Comparison of ENCODE assay signal across 9 cellular contexts in the genomic region with DNA sequence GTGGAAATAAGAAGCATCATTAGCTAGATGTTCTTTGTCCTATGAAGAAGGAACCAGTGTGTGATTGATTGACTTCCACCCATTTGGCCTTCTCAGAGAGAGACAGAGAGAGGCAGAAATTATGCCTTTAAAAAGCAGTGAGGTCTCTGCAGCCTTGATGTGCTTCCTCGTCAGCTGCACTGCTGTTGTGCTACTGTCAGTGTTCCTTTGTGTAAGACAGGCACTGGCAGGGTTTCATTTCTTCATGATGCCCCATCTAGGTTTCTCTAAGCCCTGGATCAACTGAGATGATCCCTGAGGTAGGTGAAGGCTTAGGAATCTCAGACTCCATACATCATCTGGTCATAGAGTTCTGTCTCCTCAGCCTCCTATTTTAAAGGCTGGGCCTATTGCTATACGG. TPM values are rescaled to one million over a fixed set of nuclear protein-coding genes. Genes with fewer than 3 reads are reported as not detected.
A peak's percentile ranks its signal among the peaks of the same experiment; 100 is the strongest.
DNase-seq lines count a peak whose midpoint lies in the region; ATAC-seq lines count a peak whose summit lies in the region.
"Had no signal": no experiment of that assay in that cellular context is flagged by ENCODE, and none has a peak within 500 bp of the region (broad histone marks: within the 10 kb centered on the region; RNA-seq: fewer than 3 reads in every experiment).

No MANE protein-coding gene starts in this region.

- peak overlapping the region; percentile 59 for H3K56ac ChIP-seq in mesendoderm (ENCODE audit: low read length)

- H3K4me1 Mint-ChIP-seq in activated CD4-positive, alpha-beta T cell treated with anti-CD3 and anti-CD28 coated beads for 36 hours: peaks cover 76% of the 10 kb centered on the region
- H3K4me1 Mint-ChIP-seq in activated naive CD8-positive, alpha-beta T cell treated with anti-CD3 and anti-CD28 coated beads, Interleukin-2, amount 50 U/mL, for 24 hours: peaks cover 77% of the 10 kb centered on the region

- peak overlapping the region; percentile 92 for H3K27ac ChIP-seq in mesendoderm (ENCODE audit: low read depth, low read length)
- H3K27ac ChIP-seq in temporal lobe (ENCODE audit: low read depth, low read length): peak overlapping the region; percentile 85
- H3K27ac ChIP-seq: WERI-Rb-1 had no signal

- peak overlapping the region; percentile 9 for H3K18ac ChIP-seq in mesendoderm (ENCODE audit: low read length)

- H2BK15ac ChIP-seq in mesendoderm (replicated peaks; ENCODE audit: low read depth): no peak overlapping the region

- no peak overlapping the region for H3K4me2 ChIP-seq in mesendoderm (ENCODE audit: low read length)

- no peak for ATAC-seq in activated CD4-positive, alpha-beta T cell treated with anti-CD3 and anti-CD28 coated beads for 36 hours
- ATAC-seq in activated naive CD8-positive, alpha-beta T cell treated with anti-CD3 and anti-CD28 coated beads, Interleukin-2, amount 50 U/mL, for 24 hours: no peak
- no peak for ATAC-seq in HG03439 (IDR thresholded peaks at IDR 0.05; ENCODE audit: unreplicated experiment)

- peaks cover 2% of the 10 kb centered on the region for H3K36me3 ChIP-seq in mesendoderm (ENCODE audit: control insufficient read depth, insufficient read depth, low read length)

- H3K23ac ChIP-seq in mesendoderm (ENCODE audit: low read length): no peak overlapping the region

- H2AK5ac ChIP-seq in mesendoderm (ENCODE audit: low read length): peak overlapping the region; percentile 59

- no peak overlapping the region for H4K5ac ChIP-seq in mesendoderm (ENCODE audit: low read length)

- POLR2A ChIA-PET in activated CD4-positive, alpha-beta T cell treated with anti-CD3 and anti-CD28 coated beads for 36 hours (lab: Charles Lee): interaction anchor here (0.6 kb wide), 2 partner anchors 115 to 171 kb away, joined by 4 to 6 read pairs; no protein-coding TSS in a partner anchor

- H3K9me3 Mint-ChIP-seq in activated CD4-positive, alpha-beta T cell treated with anti-CD3 and anti-CD28 coated beads for 36 hours (ENCODE audit: low read depth): no peaks in the 10 kb centered on the region
- no peaks in the 10 kb centered on the region for H3K9me3 Mint-ChIP-seq in activated naive CD8-positive, alpha-beta T cell treated with anti-CD3 and anti-CD28 coated beads, Interleukin-2, amount 50 U/mL, for 24 hours

- H4K8ac ChIP-seq in mesendoderm (ENCODE audit: low read depth, low read length): no peak overlapping the region

- peaks cover 24% of the 10 kb centered on the region for H3K4me1 ChIP-seq in mesendoderm (ENCODE audit: control insufficient read depth, low read depth, low read length)

- H3K79me2 ChIP-seq in mesendoderm (ENCODE audit: control insufficient read depth, insufficient read depth, low read length): peaks cover 4% of the 10 kb centered on the region

- no peak overlapping the region for H3K4ac ChIP-seq in mesendoderm (ENCODE audit: low read depth, low read length)

- H2BK120ac ChIP-seq in mesendoderm (ENCODE audit: low read depth, low read length): peak overlapping the region; percentile 30

- intact Hi-C loops in activated CD4-positive, alpha-beta T cell treated with anti-CD3 and anti-CD28 coated beads for 36 hours (cut with DNase I, micrococcal nuclease): no loop called here

- H3K9ac ChIP-seq in mesendoderm (ENCODE audit: low read length): no peak overlapping the region

- H3K27ac Mint-ChIP-seq in activated CD4-positive, alpha-beta T cell treated with anti-CD3 and anti-CD28 coated beads for 36 hours: peak overlapping the region; percentile 30
- H3K27ac Mint-ChIP-seq in activated naive CD8-positive, alpha-beta T cell treated with anti-CD3 and anti-CD28 coated beads, Interleukin-2, amount 50 U/mL, for 24 hours: peak overlapping the region; percentile 89

- no peaks in the 10 kb centered on the region for H3K27me3 ChIP-seq in mesendoderm (ENCODE audit: insufficient read depth, low read length, poor library complexity)

- peaks cover 26% of the 10 kb centered on the region for H3K36me3 Mint-ChIP-seq in activated CD4-positive, alpha-beta T cell treated with anti-CD3 and anti-CD28 coated beads for 36 hours (ENCODE audit: low read depth)
- H3K36me3 Mint-ChIP-seq in activated naive CD8-positive, alpha-beta T cell treated with anti-CD3 and anti-CD28 coated beads, Interleukin-2, amount 50 U/mL, for 24 hours (ENCODE audit: low read depth): peaks cover 24% of the 10 kb centered on the region

- peaks cover 6% of the 10 kb centered on the region for H3K79me1 ChIP-seq in mesendoderm (ENCODE audit: low read length)

- CTCF ChIA-PET in activated CD4-positive, alpha-beta T cell treated with anti-CD3 and anti-CD28 coated beads for 36 hours (lab: Charles Lee): interaction anchor here (0.6 to 5.4 kb wide), 10 partner anchors 10 to 506 kb away, joined by 3 to 61 read pairs (median 4); a partner anchor contains a TSS

- WGBS in mesendoderm (ENCODE audit: extremely low coverage, insufficient coverage, low lambda C conversion rate): no CpG with 5 or more reads among the region's 2 CpGs

- peak overlapping the region; percentile 17 for H2BK5ac ChIP-seq in mesendoderm (ENCODE audit: low read length)

- no peak for DNase-seq in activated CD4-positive, alpha-beta T cell treated with anti-CD3 and anti-CD28 coated beads for 36 hours
- DNase-seq in activated CD4-positive, alpha-beta T cell treated with anti-CD3 and anti-CD28 coated beads, Interleukin-2, amount 50 U/mL, for 4 hours: no peak
- DNase-seq in activated naive CD8-positive, alpha-beta T cell treated with anti-CD3 and anti-CD28 coated beads, Interleukin-2, amount 50 U/mL, for 24 hours: no peak
- DNase-seq in mesendoderm: no peak
- no peak for DNase-seq in NCI-H1092 (lab: John Stamatoyannopoulos, UW)
- DNase-seq in SHP77 (lab: John Stamatoyannopoulos, UW): no peak
- DNase-seq: WERI-Rb-1 had no signal

- no peaks in the 10 kb centered on the region for H3K27me3 Mint-ChIP-seq in activated CD4-positive, alpha-beta T cell treated with anti-CD3 and anti-CD28 coated beads for 36 hours
- H3K27me3 Mint-ChIP-seq in activated naive CD8-positive, alpha-beta T cell treated with anti-CD3 and anti-CD28 coated beads, Interleukin-2, amount 50 U/mL, for 24 hours: no peaks in the 10 kb centered on the region

- no peak overlapping the region for H3K4me3 ChIP-seq in mesendoderm (ENCODE audit: low read length)

- peak overlapping the region; percentile 1 for H3K4me3 Mint-ChIP-seq in activated CD4-positive, alpha-beta T cell treated with anti-CD3 and anti-CD28 coated beads for 36 hours
- no peak overlapping the region for H3K4me3 Mint-ChIP-seq in activated naive CD8-positive, alpha-beta T cell treated with anti-CD3 and anti-CD28 coated beads, Interleukin-2, amount 50 U/mL, for 24 hours

RNA-seq across cellular contexts. Expression of a gene that starts 34.9 kb away (rescaled TPM):
- total RNA-seq in activated CD4-positive, alpha-beta T cell treated with anti-CD3 and anti-CD28 coated beads for 36 hours: 1 to 10 TPM; 1.1 to 1.3 TPM
- polyA plus RNA-seq in mesendoderm (2013, experiment 1 of 2): 10.4 TPM
- polyA plus RNA-seq in mesendoderm (2013, experiment 2 of 2): 10.7 TPM
- 0.25 TPM for total RNA-seq in temporal lobe

RNA-seq across cellular contexts. Expression of a gene that starts 44.2 kb away (rescaled TPM):
- not detected for total RNA-seq in activated CD4-positive, alpha-beta T cell treated with anti-CD3 and anti-CD28 coated beads for 36 hours
- polyA plus RNA-seq in mesendoderm (2013, experiment 1 of 2): 0.17 TPM
- polyA plus RNA-seq in mesendoderm (2013, experiment 2 of 2): 0.11 TPM
- not detected for total RNA-seq in temporal lobe

RNA-seq across cellular contexts. Expression of a gene that starts 52.7 kb away (rescaled TPM):
- total RNA-seq in activated CD4-positive, alpha-beta T cell treated with anti-CD3 and anti-CD28 coated beads for 36 hours: not detected
- 0.04 TPM for polyA plus RNA-seq in mesendoderm (2013, experiment 1 of 2)
- not detected for polyA plus RNA-seq in mesendoderm (2013, experiment 2 of 2)
- total RNA-seq in temporal lobe: 0.25 TPM
